ENCODE assay signal across 2 cellular contexts in genomic region chr17:2851615-2852014, GRCh38.
TF ChIP-seq lines count a peak whose summit lies in the region.

No MANE protein-coding gene starts in this region.

TF ChIP-seq in IMR-90, 13 proteins besides CTCF, POLR2A, EP300 and RAD21:
- TF ChIP-seq ELK1 (IDR thresholded peaks at IDR 0.05; ENCODE audit: borderline replicate concordance, low read depth, low read length) (no peak), SMC3 (IDR thresholded peaks at IDR 0.05; ENCODE audit: low read depth, low read length) (no peak), BHLHE40 (IDR thresholded peaks at IDR 0.05; ENCODE audit: low read depth, low read length) (no peak), CHD1 (IDR thresholded peaks at IDR 0.05; ENCODE audit: low read depth, low read length) (no peak), RFX5 (IDR thresholded peaks at IDR 0.05; ENCODE audit: low read depth, low read length) (no peak), MXI1 (IDR thresholded peaks at IDR 0.05; ENCODE audit: borderline replicate concordance, low read depth, low read length) (no peak), RCOR1 (IDR thresholded peaks at IDR 0.05; ENCODE audit: insufficient replicate concordance, low read length) (no peak), FOS (IDR thresholded peaks at IDR 0.05; ENCODE audit: low read depth, low read length) (no peak), NFE2L2 (IDR thresholded peaks at IDR 0.05; ENCODE audit: low read depth, low read length) (no peak), CEBPB (IDR thresholded peaks at IDR 0.05; ENCODE audit: low read depth, low read length) (no peak), MAFK (IDR thresholded peaks at IDR 0.05; ENCODE audit: low read depth, low read length) (no peak), MAZ (IDR thresholded peaks at IDR 0.05; ENCODE audit: borderline replicate concordance, low read depth, low read length) (no peak), USF2 (IDR thresholded peaks at IDR 0.05; ENCODE audit: low read depth, low read length) (no peak)

TF ChIP-seq in H1, 55 proteins besides CTCF, POLR2A, EP300 and RAD21:
- TF ChIP-seq TCF12 (IDR thresholded peaks at IDR 0.05; ENCODE audit: low read depth, low read length), result no peak
